9 cellular contexts compared by ENCODE assay signal in genomic region chr1:46333300-46334029, GRCh38. TPM values are rescaled to one million over a fixed set of nuclear protein-coding genes. Genes with fewer than 3 reads are reported as not detected.
DNase-seq lines count a peak whose midpoint lies in the region; ATAC-seq and TF ChIP-seq lines count a peak whose summit lies in the region.
"Had no signal": no experiment of that assay in that cellular context is flagged by ENCODE, and none has a peak within 500 bp of the region (broad histone marks: within the 10 kb centered on the region; RNA-seq: fewer than 3 reads in every experiment).

No MANE protein-coding gene starts in this region.

- peak; percentile 10 for DNase-seq in NCI-H1105 treated with DMSO at 0.1 percent for 48 hours (lab: John Stamatoyannopoulos, UW)
- no peak for DNase-seq in NCI-H1105 (lab: John Stamatoyannopoulos, UW)
- peak; percentile 60 for DNase-seq in M059J (ENCODE audit: low read depth)
- DNase-seq in lung microvascular endothelial cell (ENCODE audit: low read depth in 2 of 2), result peak; percentile 25 to 37
- no peak for DNase-seq in ecto neural progenitor cell (ENCODE audit: low spot score)
- no peak for DNase-seq in lower leg skin (ENCODE audit: low spot score in 2 of 2)

- peak; percentile 73 for TF ChIP-seq CTCF in VCaP (conservative IDR thresholded peaks at IDR 0.05)
- TF ChIP-seq CTCF in lower leg skin (IDR thresholded peaks at IDR 0.05), result no peak

- H3K27ac ChIP-seq in VCaP, result no peak overlapping the region
- H3K27ac ChIP-seq: body of pancreas had no signal

- no peak for TF ChIP-seq POLR2A in lower leg skin (IDR thresholded peaks at IDR 0.05)

- 76 to 81% methylated on average over 6 to 9 of the region's 9 CpGs for WGBS in lower leg skin, 2 donors

- ATAC-seq in GM21737 (IDR thresholded peaks at IDR 0.05; ENCODE audit: unreplicated experiment), result peak; percentile 41
- ATAC-seq: body of pancreas had no signal

- H3K4me3 ChIP-seq in lower leg skin (ENCODE audit: low read depth, poor library complexity, severe bottlenecking), result no peak overlapping the region
- H3K4me3 ChIP-seq: body of pancreas had no signal

- intact Hi-C loops in lower leg skin (cut with DNase I; ENCODE audit: low total_unique reads), result no loop called here

RNA-seq across cellular contexts. Expression of gene NSUN4, which starts 7.1 kb away (rescaled TPM):
- total RNA-seq in M059J (2014; rRNA removed; shearing (Covaris generic)), result 12.2 and 15.8 TPM in 2 replicates
- total RNA-seq in lung microvascular endothelial cell (12.2 and 16.3 TPM in 2 replicates), lower leg skin (10 to 100 TPM; 15.6 to 62.3 (median 22.9) TPM)

RNA-seq across cellular contexts. Expression of gene UQCRH, which starts 30.0 kb away (rescaled TPM):
- 459 and 652 TPM in 2 replicates for total RNA-seq in M059J (2014; rRNA removed; shearing (Covaris generic))
- total RNA-seq in lung microvascular endothelial cell (274 and 399 TPM in 2 replicates), lower leg skin (100 to 1,000 TPM; 223 to 278 (median 237) TPM)

RNA-seq across cellular contexts. Expression of gene LRRC41, which starts 30.0 kb away (rescaled TPM):
- total RNA-seq in M059J (2014; rRNA removed; shearing (Covaris generic)), result 61.9 and 74.4 TPM in 2 replicates
- 43.4 and 45.0 TPM in 2 replicates for total RNA-seq in lung microvascular endothelial cell
- total RNA-seq in lower leg skin, result 10 to 100 TPM; 74.6 to 87.8 (median 82.3) TPM

Comparison
In these comparisons a context has a peak if more than half of its experiments do, and no peak if none do; other contexts are left out.
1. DNase-seq: peak in NCI-H1105 treated with DMSO at 0.1 percent for 48 hours (single experiment), M059J (single experiment) and lung microvascular endothelial cell (2 of 2); none in NCI-H1105 (single experiment), ecto neural progenitor cell (single experiment) and lower leg skin (0 of 2).